ENCODE assay signal across 2 cellular contexts in the genomic region with DNA sequence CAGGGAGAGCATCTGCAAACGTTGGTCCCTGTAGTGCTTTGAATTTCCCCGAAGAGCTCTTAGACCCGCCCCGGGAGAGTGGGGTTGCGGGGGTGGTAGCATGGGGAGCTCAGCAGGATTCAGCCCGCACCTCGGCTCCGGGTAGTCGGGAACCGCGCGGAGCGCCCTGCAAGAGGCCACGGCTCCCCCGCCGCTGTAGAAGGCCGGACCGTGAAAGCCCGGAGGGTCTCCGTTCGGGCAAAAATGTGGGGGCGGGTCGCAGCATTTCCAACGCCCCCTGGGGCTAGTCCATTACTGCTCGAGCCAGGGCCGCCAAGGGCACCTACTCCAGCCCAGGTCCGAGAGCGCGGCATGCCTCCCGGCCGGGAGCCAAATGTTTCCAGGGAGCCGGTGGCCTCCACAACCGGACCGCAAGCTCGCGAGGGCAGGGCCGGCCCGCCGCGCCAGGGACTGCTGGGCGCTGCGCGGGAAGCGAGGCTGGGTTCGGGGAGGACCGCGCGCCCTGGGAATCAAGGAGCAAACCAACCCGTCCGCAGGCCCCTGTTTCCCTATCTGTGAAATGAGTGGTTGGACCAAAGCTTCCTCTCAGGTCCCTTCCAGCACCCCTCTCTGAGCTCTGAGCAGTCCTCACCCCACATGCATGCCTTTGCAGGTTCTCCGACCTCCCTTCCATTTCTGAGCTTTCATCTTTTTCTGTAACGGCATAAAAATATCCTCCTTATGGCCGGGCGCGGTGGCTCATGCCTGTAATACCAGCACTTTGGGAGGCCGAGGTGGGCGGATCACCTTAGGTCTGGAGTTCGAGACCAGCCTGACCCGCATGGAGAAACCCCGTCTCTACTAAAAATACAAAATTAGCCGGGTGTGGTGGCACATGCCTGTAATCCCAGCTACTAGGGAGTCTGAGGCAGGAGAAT.
TF ChIP-seq lines count a peak whose summit lies in the region.

No MANE protein-coding gene starts in this region.

TF ChIP-seq in A549, 52 proteins besides CTCF, POLR2A, EP300 and RAD21:
- TF ChIP-seq ZSCAN20 (CRISPR knock-in tag; IDR thresholded peaks at IDR 0.05), result no peak
- TF ChIP-seq BHLHE40 (IDR thresholded peaks at IDR 0.05; ENCODE audit: low read depth, low read length), result no peak
- TF ChIP-seq PHF8 (IDR thresholded peaks at IDR 0.05; ENCODE audit: borderline replicate concordance, low read depth), result peak; percentile 44; the same call in 1 of the 2 replicates
- no peak for TF ChIP-seq ATOH8 (CRISPR knock-in tag; IDR thresholded peaks at IDR 0.05; ENCODE audit: low read depth)
- no peak for TF ChIP-seq TP53 (CRISPR knock-in tag; IDR thresholded peaks at IDR 0.05)
- 0 out of 2 replicates have a peak, but pooled peaks have one; percentile 6 for TF ChIP-seq HDAC2 (IDR thresholded peaks at IDR 0.05)
- no peak for TF ChIP-seq RCOR1 (IDR thresholded peaks at IDR 0.05; ENCODE audit: low read depth, low read length)
- no peak for TF ChIP-seq EHMT2 (IDR thresholded peaks at IDR 0.05; ENCODE audit: low read depth)
- TF ChIP-seq MAZ (IDR thresholded peaks at IDR 0.05; ENCODE audit: borderline replicate concordance, low read depth, low read length), result no peak
- TF ChIP-seq, protein P1, sequence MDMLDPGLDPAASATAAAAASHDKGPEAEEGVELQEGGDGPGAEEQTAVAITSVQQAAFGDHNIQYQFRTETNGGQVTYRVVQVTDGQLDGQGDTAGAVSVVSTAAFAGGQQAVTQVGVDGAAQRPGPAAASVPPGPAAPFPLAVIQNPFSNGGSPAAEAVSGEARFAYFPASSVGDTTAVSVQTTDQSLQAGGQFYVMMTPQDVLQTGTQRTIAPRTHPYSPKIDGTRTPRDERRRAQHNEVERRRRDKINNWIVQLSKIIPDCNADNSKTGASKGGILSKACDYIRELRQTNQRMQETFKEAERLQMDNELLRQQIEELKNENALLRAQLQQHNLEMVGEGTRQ (IDR thresholded peaks at IDR 0.05), result no peak
- TF ChIP-seq NPAS2 (CRISPR knock-in tag; IDR thresholded peaks at IDR 0.05; ENCODE audit: borderline replicate concordance), result no peak
- no peak for TF ChIP-seq CBX8 (IDR thresholded peaks at IDR 0.05)
- no peak for TF ChIP-seq HES2 (IDR thresholded peaks at IDR 0.05)
- no peak for TF ChIP-seq TFCP2L1 (CRISPR knock-in tag; IDR thresholded peaks at IDR 0.05)
- TF ChIP-seq MAX (IDR thresholded peaks at IDR 0.05), result peak; percentile 56
- TF ChIP-seq, protein P2, sequence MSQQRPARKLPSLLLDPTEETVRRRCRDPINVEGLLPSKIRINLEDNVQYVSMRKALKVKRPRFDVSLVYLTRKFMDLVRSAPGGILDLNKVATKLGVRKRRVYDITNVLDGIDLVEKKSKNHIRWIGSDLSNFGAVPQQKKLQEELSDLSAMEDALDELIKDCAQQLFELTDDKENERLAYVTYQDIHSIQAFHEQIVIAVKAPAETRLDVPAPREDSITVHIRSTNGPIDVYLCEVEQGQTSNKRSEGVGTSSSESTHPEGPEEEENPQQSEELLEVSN (IDR thresholded peaks at IDR 0.05; ENCODE audit: borderline replicate concordance, low read depth), result peak; percentile 45
- no peak for TF ChIP-seq HOXB13 (CRISPR knock-in tag; IDR thresholded peaks at IDR 0.05; ENCODE audit: low read depth)
- TF ChIP-seq CHD2 (IDR thresholded peaks at IDR 0.05; ENCODE audit: low read length, partially characterized antibody), result no peak
- TF ChIP-seq ZC3H11A (IDR thresholded peaks at IDR 0.05), result no peak
- TF ChIP-seq MAFK (IDR thresholded peaks at IDR 0.05; ENCODE audit: partially characterized antibody), result no peak
- TF ChIP-seq CEBPB (IDR thresholded peaks at IDR 0.05), result no peak
- no peak; a peak in 1 of 5 replicates for TF ChIP-seq JUN (IDR thresholded peaks at IDR 0.05)
- no peak for TF ChIP-seq ELK1 (IDR thresholded peaks at IDR 0.05; ENCODE audit: low read depth, low read length)
- TF ChIP-seq CHD4 (IDR thresholded peaks at IDR 0.05; ENCODE audit: borderline replicate concordance), result no peak

TF ChIP-seq in K562, 482 proteins besides CTCF, POLR2A, EP300 and RAD21 (continues in another document):
- TF ChIP-seq FOXA1 (IDR thresholded peaks at IDR 0.05; ENCODE audit: borderline replicate concordance), result no peak
- no peak for TF ChIP-seq GATAD2B (IDR thresholded peaks at IDR 0.05; ENCODE audit: borderline replicate concordance)
- no peak for TF ChIP-seq TEAD2 (tag; IDR thresholded peaks at IDR 0.05)
- TF ChIP-seq KHSRP (IDR thresholded peaks at IDR 0.05), result no peak
- TF ChIP-seq, protein P2 (IDR thresholded peaks at IDR 0.05; ENCODE audit: borderline replicate concordance in 1 of 2, extremely low read depth in 1 of 2, insufficient read depth in 1 of 2, insufficient read length in 1 of 2, low read depth in 1 of 2, low read length in 1 of 2, poor library complexity in 1 of 2, severe bottlenecking in 1 of 2), result peak; percentile 60 to 77
- TF ChIP-seq SMARCE1 (IDR thresholded peaks at IDR 0.05), result no peak
- TF ChIP-seq CBX8 (IDR thresholded peaks at IDR 0.05; ENCODE audit: borderline replicate concordance, extremely low read depth, low read depth, low read length, poor library complexity, severe bottlenecking), result no peak
- TF ChIP-seq NCOA2 (IDR thresholded peaks at IDR 0.05; ENCODE audit: partially characterized antibody in 2 of 2), result no peak
- peak; percentile 24 for TF ChIP-seq KDM5B (IDR thresholded peaks at IDR 0.05; ENCODE audit: insufficient replicate concordance, low read depth, low read length)
- TF ChIP-seq RFX7 (CRISPR knock-in tag; IDR thresholded peaks at IDR 0.05), result no peak
- TF ChIP-seq POLR2B (IDR thresholded peaks at IDR 0.05; ENCODE audit: low read depth, partially characterized antibody), result no peak
- TF ChIP-seq, protein P3, sequence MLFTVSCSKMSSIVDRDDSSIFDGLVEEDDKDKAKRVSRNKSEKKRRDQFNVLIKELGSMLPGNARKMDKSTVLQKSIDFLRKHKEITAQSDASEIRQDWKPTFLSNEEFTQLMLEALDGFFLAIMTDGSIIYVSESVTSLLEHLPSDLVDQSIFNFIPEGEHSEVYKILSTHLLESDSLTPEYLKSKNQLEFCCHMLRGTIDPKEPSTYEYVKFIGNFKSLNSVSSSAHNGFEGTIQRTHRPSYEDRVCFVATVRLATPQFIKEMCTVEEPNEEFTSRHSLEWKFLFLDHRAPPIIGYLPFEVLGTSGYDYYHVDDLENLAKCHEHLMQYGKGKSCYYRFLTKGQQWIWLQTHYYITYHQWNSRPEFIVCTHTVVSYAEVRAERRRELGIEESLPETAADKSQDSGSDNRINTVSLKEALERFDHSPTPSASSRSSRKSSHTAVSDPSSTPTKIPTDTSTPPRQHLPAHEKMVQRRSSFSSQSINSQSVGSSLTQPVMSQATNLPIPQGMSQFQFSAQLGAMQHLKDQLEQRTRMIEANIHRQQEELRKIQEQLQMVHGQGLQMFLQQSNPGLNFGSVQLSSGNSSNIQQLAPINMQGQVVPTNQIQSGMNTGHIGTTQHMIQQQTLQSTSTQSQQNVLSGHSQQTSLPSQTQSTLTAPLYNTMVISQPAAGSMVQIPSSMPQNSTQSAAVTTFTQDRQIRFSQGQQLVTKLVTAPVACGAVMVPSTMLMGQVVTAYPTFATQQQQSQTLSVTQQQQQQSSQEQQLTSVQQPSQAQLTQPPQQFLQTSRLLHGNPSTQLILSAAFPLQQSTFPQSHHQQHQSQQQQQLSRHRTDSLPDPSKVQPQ (CRISPR knock-in tag; IDR thresholded peaks at IDR 0.05; ENCODE audit: borderline replicate concordance), result no peak
- TF ChIP-seq, protein P4, sequence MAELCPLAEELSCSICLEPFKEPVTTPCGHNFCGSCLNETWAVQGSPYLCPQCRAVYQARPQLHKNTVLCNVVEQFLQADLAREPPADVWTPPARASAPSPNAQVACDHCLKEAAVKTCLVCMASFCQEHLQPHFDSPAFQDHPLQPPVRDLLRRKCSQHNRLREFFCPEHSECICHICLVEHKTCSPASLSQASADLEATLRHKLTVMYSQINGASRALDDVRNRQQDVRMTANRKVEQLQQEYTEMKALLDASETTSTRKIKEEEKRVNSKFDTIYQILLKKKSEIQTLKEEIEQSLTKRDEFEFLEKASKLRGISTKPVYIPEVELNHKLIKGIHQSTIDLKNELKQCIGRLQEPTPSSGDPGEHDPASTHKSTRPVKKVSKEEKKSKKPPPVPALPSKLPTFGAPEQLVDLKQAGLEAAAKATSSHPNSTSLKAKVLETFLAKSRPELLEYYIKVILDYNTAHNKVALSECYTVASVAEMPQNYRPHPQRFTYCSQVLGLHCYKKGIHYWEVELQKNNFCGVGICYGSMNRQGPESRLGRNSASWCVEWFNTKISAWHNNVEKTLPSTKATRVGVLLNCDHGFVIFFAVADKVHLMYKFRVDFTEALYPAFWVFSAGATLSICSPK (IDR thresholded peaks at IDR 0.05; ENCODE audit: borderline replicate concordance), result no peak
- TF ChIP-seq TAF9B (IDR thresholded peaks at IDR 0.05; ENCODE audit: partially characterized antibody), result no peak
- no peak for TF ChIP-seq MYBL2 (IDR thresholded peaks at IDR 0.05; ENCODE audit: low read depth)
- TF ChIP-seq MYBL2 (CRISPR knock-in tag; IDR thresholded peaks at IDR 0.05; ENCODE audit: borderline replicate concordance), result no peak
- TF ChIP-seq CBFA2T2 (conservative IDR thresholded peaks at IDR 0.05), result no peak
- TF ChIP-seq ZNF584 (CRISPR knock-in tag; IDR thresholded peaks at IDR 0.05; ENCODE audit: low read depth), result no peak
- TF ChIP-seq, protein P5, sequence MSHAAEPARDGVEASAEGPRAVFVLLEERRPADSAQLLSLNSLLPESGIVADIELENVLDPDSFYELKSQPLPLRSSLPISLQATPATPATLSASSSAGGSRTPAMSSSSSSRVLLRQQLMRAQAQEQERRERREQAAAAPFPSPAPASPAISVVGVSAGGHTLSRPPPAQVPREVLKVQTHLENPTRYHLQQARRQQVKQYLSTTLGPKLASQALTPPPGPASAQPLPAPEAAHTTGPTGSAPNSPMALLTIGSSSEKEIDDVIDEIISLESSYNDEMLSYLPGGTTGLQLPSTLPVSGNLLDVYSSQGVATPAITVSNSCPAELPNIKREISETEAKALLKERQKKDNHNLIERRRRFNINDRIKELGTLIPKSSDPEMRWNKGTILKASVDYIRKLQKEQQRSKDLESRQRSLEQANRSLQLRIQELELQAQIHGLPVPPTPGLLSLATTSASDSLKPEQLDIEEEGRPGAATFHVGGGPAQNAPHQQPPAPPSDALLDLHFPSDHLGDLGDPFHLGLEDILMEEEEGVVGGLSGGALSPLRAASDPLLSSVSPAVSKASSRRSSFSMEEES (CRISPR knock-in tag; IDR thresholded peaks at IDR 0.05), result no peak
- TF ChIP-seq, protein P6, sequence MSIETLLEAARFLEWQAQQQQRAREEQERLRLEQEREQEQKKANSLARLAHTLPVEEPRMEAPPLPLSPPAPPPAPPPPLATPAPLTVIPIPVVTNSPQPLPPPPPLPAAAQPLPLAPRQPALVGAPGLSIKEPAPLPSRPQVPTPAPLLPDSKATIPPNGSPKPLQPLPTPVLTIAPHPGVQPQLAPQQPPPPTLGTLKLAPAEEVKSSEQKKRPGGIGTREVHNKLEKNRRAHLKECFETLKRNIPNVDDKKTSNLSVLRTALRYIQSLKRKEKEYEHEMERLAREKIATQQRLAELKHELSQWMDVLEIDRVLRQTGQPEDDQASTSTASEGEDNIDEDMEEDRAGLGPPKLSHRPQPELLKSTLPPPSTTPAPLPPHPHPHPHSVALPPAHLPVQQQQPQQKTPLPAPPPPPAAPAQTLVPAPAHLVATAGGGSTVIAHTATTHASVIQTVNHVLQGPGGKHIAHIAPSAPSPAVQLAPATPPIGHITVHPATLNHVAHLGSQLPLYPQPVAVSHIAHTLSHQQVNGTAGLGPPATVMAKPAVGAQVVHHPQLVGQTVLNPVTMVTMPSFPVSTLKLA (conservative IDR thresholded peaks at IDR 0.05), result no peak
- TF ChIP-seq ZNF224 (CRISPR knock-in tag; IDR thresholded peaks at IDR 0.05), result no peak
- TF ChIP-seq MCM7 (IDR thresholded peaks at IDR 0.05), result no peak
- TF ChIP-seq ADNP (tag; IDR thresholded peaks at IDR 0.05), result no peak
- TF ChIP-seq PTBP1 (IDR thresholded peaks at IDR 0.05; ENCODE audit: low read depth, low read length), result no peak
- TF ChIP-seq ZNF507 (tag; conservative IDR thresholded peaks at IDR 0.05), result no peak
- TF ChIP-seq, protein P7, sequence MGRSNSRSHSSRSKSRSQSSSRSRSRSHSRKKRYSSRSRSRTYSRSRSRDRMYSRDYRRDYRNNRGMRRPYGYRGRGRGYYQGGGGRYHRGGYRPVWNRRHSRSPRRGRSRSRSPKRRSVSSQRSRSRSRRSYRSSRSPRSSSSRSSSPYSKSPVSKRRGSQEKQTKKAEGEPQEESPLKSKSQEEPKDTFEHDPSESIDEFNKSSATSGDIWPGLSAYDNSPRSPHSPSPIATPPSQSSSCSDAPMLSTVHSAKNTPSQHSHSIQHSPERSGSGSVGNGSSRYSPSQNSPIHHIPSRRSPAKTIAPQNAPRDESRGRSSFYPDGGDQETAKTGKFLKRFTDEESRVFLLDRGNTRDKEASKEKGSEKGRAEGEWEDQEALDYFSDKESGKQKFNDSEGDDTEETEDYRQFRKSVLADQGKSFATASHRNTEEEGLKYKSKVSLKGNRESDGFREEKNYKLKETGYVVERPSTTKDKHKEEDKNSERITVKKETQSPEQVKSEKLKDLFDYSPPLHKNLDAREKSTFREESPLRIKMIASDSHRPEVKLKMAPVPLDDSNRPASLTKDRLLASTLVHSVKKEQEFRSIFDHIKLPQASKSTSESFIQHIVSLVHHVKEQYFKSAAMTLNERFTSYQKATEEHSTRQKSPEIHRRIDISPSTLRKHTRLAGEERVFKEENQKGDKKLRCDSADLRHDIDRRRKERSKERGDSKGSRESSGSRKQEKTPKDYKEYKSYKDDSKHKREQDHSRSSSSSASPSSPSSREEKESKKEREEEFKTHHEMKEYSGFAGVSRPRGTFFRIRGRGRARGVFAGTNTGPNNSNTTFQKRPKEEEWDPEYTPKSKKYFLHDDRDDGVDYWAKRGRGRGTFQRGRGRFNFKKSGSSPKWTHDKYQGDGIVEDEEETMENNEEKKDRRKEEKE (IDR thresholded peaks at IDR 0.05; ENCODE audit: borderline replicate concordance in 1 of 2, control insufficient read depth in 1 of 2, low read depth in 2 of 2, low read length in 1 of 2), result no peak
- TF ChIP-seq ZNF583 (CRISPR knock-in tag; IDR thresholded peaks at IDR 0.05), result 0 out of 2 replicates have a peak, but pooled peaks have one; percentile 23
- TF ChIP-seq, protein P8, sequence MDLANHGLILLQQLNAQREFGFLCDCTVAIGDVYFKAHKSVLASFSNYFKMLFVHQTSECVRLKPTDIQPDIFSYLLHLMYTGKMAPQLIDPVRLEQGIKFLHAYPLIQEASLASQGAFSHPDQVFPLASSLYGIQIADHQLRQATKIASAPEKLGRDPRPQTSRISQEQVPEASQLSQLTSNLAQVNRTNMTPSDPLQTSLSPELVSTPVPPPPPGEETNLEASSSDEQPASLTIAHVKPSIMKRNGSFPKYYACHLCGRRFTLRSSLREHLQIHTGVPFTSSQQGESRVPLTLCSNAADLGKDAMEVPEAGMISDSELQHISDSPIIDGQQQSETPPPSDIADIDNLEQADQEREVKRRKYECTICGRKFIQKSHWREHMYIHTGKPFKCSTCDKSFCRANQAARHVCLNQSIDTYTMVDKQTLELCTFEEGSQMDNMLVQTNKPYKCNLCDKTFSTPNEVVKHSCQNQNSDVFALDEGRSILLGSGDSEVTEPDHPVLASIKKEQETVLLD (IDR thresholded peaks at IDR 0.05), result no peak
- no peak for TF ChIP-seq ZSCAN32 (CRISPR knock-in tag; IDR thresholded peaks at IDR 0.05)
- no peak for TF ChIP-seq MLX (CRISPR knock-in tag; conservative IDR thresholded peaks at IDR 0.05)
- no peak for TF ChIP-seq EWSR1 (IDR thresholded peaks at IDR 0.05; ENCODE audit: borderline replicate concordance, low read depth, partially characterized antibody)
